In the genomic region with DNA sequence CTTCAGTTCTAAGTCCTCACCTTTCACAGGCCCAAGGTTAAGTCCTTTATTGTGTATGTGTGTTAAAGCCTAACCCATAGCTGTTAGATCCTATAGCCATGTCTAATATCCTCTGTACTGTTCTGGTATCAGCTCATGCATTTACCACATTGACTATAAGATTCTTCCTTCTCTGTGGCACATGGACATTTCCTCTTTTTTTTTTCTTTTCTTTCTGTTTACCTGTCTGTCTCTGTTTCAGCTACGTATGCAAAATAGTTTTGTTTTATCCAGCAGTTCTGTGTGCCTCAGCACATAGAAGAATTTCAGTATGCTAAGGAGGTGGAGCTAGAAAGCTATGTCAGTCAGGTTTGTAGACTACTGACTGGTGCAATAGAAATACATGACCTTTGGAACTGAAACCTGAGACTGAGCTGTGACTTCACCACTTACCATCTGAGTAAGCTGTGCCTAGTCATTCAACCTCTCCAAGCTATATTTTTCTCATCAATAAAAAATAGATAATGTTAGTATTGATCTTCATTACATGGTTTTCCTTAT, we compare ENCODE assay signal across 9 cellular contexts.
DNase-seq lines count a peak whose midpoint lies in the region; ATAC-seq and TF ChIP-seq lines count a peak whose summit lies in the region.
"Had no signal": no experiment of that assay in that cellular context is flagged by ENCODE, and none has a peak within 500 bp of the region (broad histone marks: within the 10 kb centered on the region; RNA-seq: fewer than 3 reads in every experiment).

No MANE protein-coding gene starts in this region.

- H3K27ac Mint-ChIP-seq in glutamatergic neuron (ENCODE audit: unreplicated experiment), result no peak overlapping the region

- DNase-seq in NCI-H345 (lab: John Stamatoyannopoulos, UW) (peak; percentile 51), NCI-H345 treated with DMSO at 0.1 percent for 48 hours (lab: John Stamatoyannopoulos, UW; ENCODE audit: unreplicated experiment) (no peak), NAMALWA (ENCODE audit: low spot score) (peak; percentile 15), foreskin keratinocyte (peak; percentile 2 to 36), glutamatergic neuron (no peak), nucleus accumbens (lab: John Stamatoyannopoulos, UW) (no peak), ureter (ENCODE audit: low spot score) (no peak)
- DNase-seq: heart right ventricle had no signal

- H3K4me1 ChIP-seq in foreskin keratinocyte, result no peaks in the 10 kb centered on the region

- H3K4me1 Mint-ChIP-seq in glutamatergic neuron (ENCODE audit: low read depth, unreplicated experiment), result peaks cover 10% of the 10 kb centered on the region

- H3K4me3 Mint-ChIP-seq in glutamatergic neuron (ENCODE audit: unreplicated experiment), result no peak overlapping the region

- peaks cover 2% of the 10 kb centered on the region for H3K27me3 ChIP-seq in foreskin keratinocyte
- H3K27me3 ChIP-seq: heart right ventricle had no signal

- H3K27me3 Mint-ChIP-seq in glutamatergic neuron (ENCODE audit: unreplicated experiment), result no peaks in the 10 kb centered on the region

- TF ChIP-seq CTCF in foreskin keratinocyte (conservative IDR thresholded peaks at IDR 0.05) (no peak), glutamatergic neuron (IDR thresholded peaks at IDR 0.05; ENCODE audit: partially characterized antibody, unreplicated experiment) (no peak)

- H3K27ac ChIP-seq in foreskin keratinocyte, result no peak overlapping the region
- H3K27ac ChIP-seq: heart right ventricle had no signal

- ATAC-seq in HG02610 (IDR thresholded peaks at IDR 0.05; ENCODE audit: unreplicated experiment) (peak; percentile 99), foreskin keratinocyte (peak; percentile 62)

- H3K36me3 Mint-ChIP-seq in glutamatergic neuron (ENCODE audit: unreplicated experiment), result no peaks in the 10 kb centered on the region

- H3K9me3 Mint-ChIP-seq in glutamatergic neuron (ENCODE audit: unreplicated experiment), result peaks cover 2% of the 10 kb centered on the region

Comparison
In these comparisons a context has a peak if more than half of its experiments do, and no peak if none do; other contexts are left out.
1. DNase-seq: peak in NCI-H345 (single experiment), NAMALWA (single experiment) and foreskin keratinocyte (2 of 2); none in NCI-H345 treated with DMSO at 0.1 percent for 48 hours (single experiment), glutamatergic neuron (single experiment), nucleus accumbens (0 of 56) and ureter (single experiment).